ENCODE assay signal across 9 cellular contexts in genomic region chr19:46000497-46001246, GRCh38. TPM values are rescaled to one million over a fixed set of nuclear protein-coding genes. Genes with fewer than 3 reads are reported as not detected.
DNase-seq lines count a peak whose midpoint lies in the region; ATAC-seq lines count a peak whose summit lies in the region.
"Had no signal": no experiment of that assay in that cellular context is flagged by ENCODE, and none has a peak within 500 bp of the region (broad histone marks: within the 10 kb centered on the region; RNA-seq: fewer than 3 reads in every experiment).

No MANE protein-coding gene starts in this region.

- peaks cover 16% of the 10 kb centered on the region for H3K4me1 ChIP-seq in mesenchymal stem cell (ENCODE audit: control insufficient read depth, insufficient read depth, low read depth, low read length)

- H3K4me3 ChIP-seq in mesenchymal stem cell (ENCODE audit: insufficient read depth in 1 of 2, low read depth in 1 of 2, low read length in 2 of 2), result peak overlapping the region; percentile 40 to 41
- H3K4me3 ChIP-seq: A549 had no signal

- H3K79me1 ChIP-seq in mesenchymal stem cell (replicated peaks; ENCODE audit: low read length, poor library complexity, severe bottlenecking), result peaks cover 42% of the 10 kb centered on the region

- no peak overlapping the region for H2BK5ac ChIP-seq in mesenchymal stem cell (ENCODE audit: low read depth, low read length, poor library complexity, severe bottlenecking)

- DNase-seq in NCI-H2029 (lab: John Stamatoyannopoulos, UW) (peak; percentile 59), NCI-H2029 treated with DMSO at 0.1 percent for 48 hours (lab: John Stamatoyannopoulos, UW) (no peak), cerebellar cortex (ENCODE audit: low spot score) (peak; percentile 86), mesenchymal stem cell (no peak)
- DNase-seq in activated CD4-positive, alpha-beta T cell treated with anti-CD3 and anti-CD28 coated beads for 48 hours, result peak; percentile 71
- peak; percentile 40 to 51 for DNase-seq in stimulated activated CD8-positive, alpha-beta memory T cell treated with anti-CD3 and anti-CD28 coated beads, Interleukin-7, amount 100 ng/mL, for 1 hour (ENCODE audit: low read depth in 2 of 2)

- ATAC-seq in HG02588 (IDR thresholded peaks at IDR 0.05; ENCODE audit: unreplicated experiment), result no peak
- no peak for ATAC-seq in HG02623 (IDR thresholded peaks at IDR 0.05; ENCODE audit: unreplicated experiment)

- H3K23ac ChIP-seq in mesenchymal stem cell (ENCODE audit: low read length in 2 of 2), result no peak overlapping the region

- no peaks in the 10 kb centered on the region for H3K9me3 ChIP-seq in mesenchymal stem cell (ENCODE audit: control insufficient read depth, low read length)
- H3K9me3 ChIP-seq: A549 had no signal

- H3K9ac ChIP-seq in mesenchymal stem cell (ENCODE audit: low read length), result no peak overlapping the region

- H3K14ac ChIP-seq in mesenchymal stem cell (ENCODE audit: low read length in 2 of 2), result no peak overlapping the region

- H2AK5ac ChIP-seq in mesenchymal stem cell (ENCODE audit: low read length, severe bottlenecking), result no peak overlapping the region

- peak overlapping the region; percentile 49 for H2BK15ac ChIP-seq in mesenchymal stem cell (ENCODE audit: low read depth, poor library complexity, severe bottlenecking)

- WGBS in mesenchymal stem cell, result 19% methylated on average over 33 of the region's 34 CpGs

- no peak overlapping the region for H2AFZ ChIP-seq in mesenchymal stem cell (ENCODE audit: low read depth, low read length)

- H3K4ac ChIP-seq in mesenchymal stem cell (ENCODE audit: low read depth in 1 of 2, low read length in 2 of 2), result no peak overlapping the region

- H3K18ac ChIP-seq in mesenchymal stem cell (ENCODE audit: low read depth in 1 of 2, low read length in 2 of 2), result peak overlapping the region in 1 of 2 experiments; percentile 25

- peak overlapping the region; percentile 7 for H4K8ac ChIP-seq in mesenchymal stem cell (ENCODE audit: low read length)

- no peak overlapping the region for H3K27ac ChIP-seq in mesenchymal stem cell (ENCODE audit: low read length, poor library complexity, severe bottlenecking)
- H3K27ac ChIP-seq: A549 had no signal

- peak overlapping the region; percentile 53 for H3K4me2 ChIP-seq in mesenchymal stem cell (ENCODE audit: low read length, poor library complexity, severe bottlenecking)
- H3K4me2 ChIP-seq: A549 had no signal

- H4K91ac ChIP-seq in mesenchymal stem cell (ENCODE audit: low read length), result peak overlapping the region; percentile 20

- H2BK12ac ChIP-seq in mesenchymal stem cell (ENCODE audit: low read length in 2 of 2), result no peak overlapping the region

- peaks cover 6 to 14% of the 10 kb centered on the region in 2 experiments for H3K36me3 ChIP-seq in mesenchymal stem cell (ENCODE audit: control insufficient read depth in 1 of 2, insufficient read depth in 2 of 2, low read depth in 1 of 2, low read length in 2 of 2)

- no peak overlapping the region for H2BK120ac ChIP-seq in mesenchymal stem cell (ENCODE audit: low read depth, low read length)

- H3K27me3 ChIP-seq in mesenchymal stem cell (ENCODE audit: control insufficient read depth in 1 of 2, insufficient read depth in 1 of 2, low read length in 2 of 2), result peaks cover 0 to 16% of the 10 kb centered on the region in 2 experiments

RNA-seq across cellular contexts. Expression of gene CCDC61, which starts 5.4 kb away (rescaled TPM):
- 3.0 TPM for polyA plus RNA-seq in mesenchymal stem cell (2013, experiment 1 of 2)
- 2.9 TPM for polyA plus RNA-seq in mesenchymal stem cell (2013, experiment 2 of 2)

RNA-seq across cellular contexts. Expression of gene PGLYRP1, which starts 22.2 kb away (rescaled TPM):
- polyA plus RNA-seq in mesenchymal stem cell (2013, experiment 1 of 2), result not detected
- not detected for polyA plus RNA-seq in mesenchymal stem cell (2013, experiment 2 of 2)
- polyA plus RNA-seq: A549 had no signal

RNA-seq across cellular contexts. Expression of gene NOVA2, which starts 27.0 kb away (rescaled TPM):
- polyA plus RNA-seq in mesenchymal stem cell (2013, experiment 1 of 2), result 0.03 TPM
- polyA plus RNA-seq in mesenchymal stem cell (2013, experiment 2 of 2), result 0.03 TPM

RNA-seq across cellular contexts. Expression of gene IGFL4, which starts 40.1 kb away (rescaled TPM):
- polyA plus RNA-seq in mesenchymal stem cell (2013, experiment 1 of 2), result not detected
- not detected for polyA plus RNA-seq in mesenchymal stem cell (2013, experiment 2 of 2)

Comparison
In these comparisons a context has a peak if more than half of its experiments do, and no peak if none do; other contexts are left out.
1. DNase-seq: peak in NCI-H2029 (single experiment), activated CD4-positive, alpha-beta T cell treated with anti-CD3 and anti-CD28 coated beads for 48 hours (single experiment), cerebellar cortex (single experiment) and stimulated activated CD8-positive, alpha-beta memory T cell treated with anti-CD3 and anti-CD28 coated beads, Interleukin-7, amount 100 ng/mL, for 1 hour (2 of 2); none in NCI-H2029 treated with DMSO at 0.1 percent for 48 hours (single experiment) and mesenchymal stem cell (single experiment).